In genomic region chr14:67722293-67722692, GRCh38 we compare ENCODE assay signal across 10 cellular contexts. TPM values are rescaled to one million over a fixed set of nuclear protein-coding genes. Genes with fewer than 3 reads are reported as not detected.
DNase-seq lines count a peak whose midpoint lies in the region; ATAC-seq and TF ChIP-seq lines count a peak whose summit lies in the region.
"Had no signal": no experiment of that assay in that cellular context is flagged by ENCODE, and none has a peak within 500 bp of the region (broad histone marks: within the 10 kb centered on the region; RNA-seq: fewer than 3 reads in every experiment).

No MANE protein-coding gene starts in this region.

- DNase-seq in NCI-H82 (lab: John Stamatoyannopoulos, UW) (peak; percentile 68), NCI-H82 treated with DMSO at 0.1 percent for 48 hours (lab: John Stamatoyannopoulos, UW; ENCODE audit: unreplicated experiment) (no peak), cardiac fibroblast (ENCODE audit: low read depth in 2 of 2) (peak; percentile 33 to 78), left kidney (ENCODE audit: low read depth, low spot score) (peak; percentile 54), ureter (ENCODE audit: low spot score) (peak; percentile 64), DMS153 (lab: John Stamatoyannopoulos, UW) (no peak)

- H3K4me3 ChIP-seq in cardiac fibroblast (replicated peaks in 1 of 2; ENCODE audit: low read depth in 2 of 2, low read length in 2 of 2) = no peak overlapping the region
- H3K4me3 ChIP-seq: lung had no signal

- no peak for TF ChIP-seq POLR2A in GM18505 (IDR thresholded peaks at IDR 0.05; ENCODE audit: borderline replicate concordance, extremely low read depth, insufficient read depth, insufficient read length)

- TF ChIP-seq CTCF in cardiac fibroblast (IDR thresholded peaks at IDR 0.05; ENCODE audit: low read depth, low read length) = no peak

- ATAC-seq in GM18505 (IDR thresholded peaks at IDR 0.05; ENCODE audit: unreplicated experiment) (no peak), GM18907 (IDR thresholded peaks at IDR 0.05; ENCODE audit: unreplicated experiment) (no peak)

RNA-seq across cellular contexts. Expression of gene RDH12, which starts 20.6 kb away (rescaled TPM):
- 0.21 TPM for total RNA-seq in ureter
- total RNA-seq: B cell had no signal

RNA-seq across cellular contexts. Expression of gene RDH11, which starts 26.7 kb away (rescaled TPM):
- 62.1 TPM for total RNA-seq in ureter

RNA-seq across cellular contexts. Expression of gene VTI1B, which starts 47.9 kb away (rescaled TPM):
- 108 TPM for total RNA-seq in ureter

Comparison
In these comparisons a context has a peak if more than half of its experiments do, and no peak if none do; other contexts are left out.
1. DNase-seq: peak in NCI-H82 (single experiment), cardiac fibroblast (2 of 2), left kidney (single experiment) and ureter (single experiment); none in NCI-H82 treated with DMSO at 0.1 percent for 48 hours (single experiment) and DMS153 (single experiment).